ENCODE assay signal across 20 cellular contexts in the genomic region with DNA sequence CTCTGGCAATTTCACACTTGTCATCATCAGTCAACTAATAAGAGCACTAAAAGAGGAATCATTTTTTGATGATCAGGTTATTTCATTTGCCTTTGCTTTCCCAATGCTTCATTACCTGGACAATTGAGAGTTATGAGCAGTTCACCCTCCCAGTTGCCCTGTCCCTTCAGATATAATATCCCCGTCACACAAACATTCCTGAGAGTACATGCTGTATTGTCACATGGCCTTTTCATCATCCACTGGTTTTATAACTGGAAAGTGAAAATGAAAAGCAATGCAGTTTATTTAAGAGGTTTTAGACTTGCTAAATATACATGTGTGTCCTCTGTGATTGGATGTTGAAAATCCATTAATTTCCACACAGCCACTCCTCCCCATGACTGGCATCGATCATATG.
"Had no signal": no experiment of that assay in that cellular context is flagged by ENCODE, and none has a peak within 500 bp of the region (broad histone marks: within the 10 kb centered on the region; RNA-seq: fewer than 3 reads in every experiment).

No MANE protein-coding gene starts in this region.

- ATAC-seq: Panc1, PC-3 had no signal

- H3K9ac ChIP-seq: SK-N-SH had no signal

- H3K27ac ChIP-seq: RWPE1 had no signal

- H3K9me3 ChIP-seq: SK-N-SH had no signal

- DNase-seq: KBM-7; NCI-H1092; NCI-H1105 treated with DMSO at 0.1 percent for 48 hours; NCI-H1436; NCI-H187; NCI-H2029; NCI-H2081 treated with DMSO at 0.1 percent for 48 hours; NCI-H2171; NCI-H226; NCI-H446; NCI-H510A; NCI-H524 treated with DMSO at 0.1 percent for 48 hours; NCI-H69; NCI-H774; NK-92 treated with Interleukin-12 subunit alpha and Interleukin-12 subunit beta, amount 100 ng/mL, for 24 hours; PC-3; SHP77; SK-N-SH had no signal
